7 cellular contexts compared by ENCODE assay signal in genomic region chr2:5497874-5498273, GRCh38.
"Had no signal": no experiment of that assay in that cellular context is flagged by ENCODE, and none has a peak within 500 bp of the region (broad histone marks: within the 10 kb centered on the region; RNA-seq: fewer than 3 reads in every experiment).

No MANE protein-coding gene starts in this region.

- FAIRE-seq: HepG2 had no signal

- H3K4me3 ChIP-seq: GM23338, HAP-1 had no signal

- H3K4me1 ChIP-seq: HAP-1 had no signal

- H3K27ac ChIP-seq: HL-60 had no signal

- H2AFZ ChIP-seq: GM23338 had no signal

- H3K9me3 ChIP-seq: HAP-1 had no signal

- H3K36me3 ChIP-seq: HAP-1 had no signal

- DNase-seq: H7, HFFc6, KBM-7 had no signal

- H3K4me2 ChIP-seq: GM23338 had no signal
